22 cellular contexts compared by ENCODE assay signal in genomic region chr19:40700083-40700482, GRCh38. TPM values are rescaled to one million over a fixed set of nuclear protein-coding genes. Genes with fewer than 3 reads are reported as not detected.
DNase-seq lines count a peak whose midpoint lies in the region; ATAC-seq, FAIRE-seq and TF ChIP-seq lines count a peak whose summit lies in the region.
"Had no signal": no experiment of that assay in that cellular context is flagged by ENCODE, and none has a peak within 500 bp of the region (broad histone marks: within the 10 kb centered on the region; RNA-seq: fewer than 3 reads in every experiment).

No MANE protein-coding gene starts in this region.

- no peak for TF ChIP-seq POLR2A in H1 (IDR thresholded peaks at IDR 0.05; ENCODE audit: control extremely low read depth in 1 of 2, low read depth in 2 of 2, low read length in 2 of 2)

- no peak overlapping the region for H2BK5ac ChIP-seq in H1 (ENCODE audit: low read depth, low read length)

- no peak for TF ChIP-seq RAD21 in H1 (IDR thresholded peaks at IDR 0.05 in 1 of 2, conservative IDR thresholded peaks at IDR 0.05 in 1 of 2; ENCODE audit: low read depth in 2 of 2, low read length in 2 of 2)

- no peak overlapping the region for H4K5ac ChIP-seq in H1 (ENCODE audit: insufficient read length, low read depth, low read length)

- ATAC-seq in effector memory CD8-positive, alpha-beta T cell (replicated peaks) = no peak
- no peak for ATAC-seq in natural killer cell treated with Interleukin-12 subunit alpha and Interleukin-12 subunit beta and Interleukin-15 and Interleukin-18, amount 100 ng/mL, for 72 hours
- ATAC-seq: T-cell had no signal

- peaks cover 0 to 6% of the 10 kb centered on the region in 2 experiments for H4K20me1 ChIP-seq in H1 (replicated peaks in 1 of 2; ENCODE audit: control insufficient read depth in 1 of 2, insufficient read depth in 2 of 2, low read length in 2 of 2)
- H4K20me1 ChIP-seq: BLaER1 treated with 17β-estradiol and CSF1 and Interleukin-3, amounts not matched to agents 10 nM and 100 nM had no signal

- no peaks in the 10 kb centered on the region for H3K27me3 ChIP-seq in H7 (ENCODE audit: control insufficient read depth, insufficient read depth, low read length)
- H3K27me3 ChIP-seq in H1 (replicated peaks in 1 of 4; ENCODE audit: control insufficient read depth in 3 of 4, extremely low read depth in 1 of 4, insufficient read depth in 3 of 4, low read length in 3 of 4) = no peaks in the 10 kb centered on the region
- H3K27me3 ChIP-seq: BLaER1 treated with 17β-estradiol and CSF1 and Interleukin-3, amounts not matched to agents 10 nM and 100 nM; SJSA1 had no signal

- no peak overlapping the region for H4K8ac ChIP-seq in H1 (ENCODE audit: extremely low read depth, insufficient read depth, low read length)

- H3K9ac ChIP-seq in H1 (replicated peaks in 1 of 4; ENCODE audit: extremely low read depth in 1 of 4, low read depth in 3 of 4, low read length in 3 of 4) = no peak overlapping the region
- H3K9ac ChIP-seq: BLaER1 treated with 17β-estradiol and CSF1 and Interleukin-3, amounts not matched to agents 10 nM and 100 nM; KMS-11 had no signal

- no peaks in the 10 kb centered on the region for H3K27me3 Mint-ChIP-seq in effector memory CD8-positive, alpha-beta T cell
- H3K27me3 Mint-ChIP-seq in natural killer cell treated with Interleukin-12 subunit alpha and Interleukin-12 subunit beta and Interleukin-15 and Interleukin-18, amount 100 ng/mL, for 72 hours = no peaks in the 10 kb centered on the region
- H3K27me3 Mint-ChIP-seq: CD4-positive, alpha-beta T cell; T-cell had no signal

- no peaks in the 10 kb centered on the region; the same call in 1 of the 2 replicates for H3K23me2 ChIP-seq in H1 (ENCODE audit: low read depth, low read length)

- peaks cover 14% of the 10 kb centered on the region for H3K36me3 ChIP-seq in H7 (replicated peaks; ENCODE audit: control insufficient read depth, insufficient read depth, low read length)
- peaks cover 8 to 27% (median 26%) of the 10 kb centered on the region in 4 experiments; a peak in 7 of 8 replicates for H3K36me3 ChIP-seq in H1 (ENCODE audit: control insufficient read depth in 2 of 4, insufficient read depth in 4 of 4, low read length in 3 of 4)

- no peak overlapping the region for H3K27ac ChIP-seq in H1 (ENCODE audit: low read depth, low read length)
- H3K27ac ChIP-seq: BLaER1 treated with 17β-estradiol and CSF1 and Interleukin-3, amounts not matched to agents 10 nM and 100 nM; KMS-11; PC-9; SJSA1 had no signal

- peaks cover 0 to 3% of the 10 kb centered on the region in 2 donors for H3K4me1 Mint-ChIP-seq in effector memory CD8-positive, alpha-beta T cell (ENCODE audit: low read depth in 2 of 2)
- peaks cover 0 to 3% of the 10 kb centered on the region in 2 donors for H3K4me1 Mint-ChIP-seq in natural killer cell treated with Interleukin-12 subunit alpha and Interleukin-12 subunit beta and Interleukin-15 and Interleukin-18, amount 100 ng/mL, for 72 hours (ENCODE audit: low read depth in 2 of 2)
- H3K4me1 Mint-ChIP-seq: T-cell had no signal

- POLR2A ChIA-PET in H1 (lab: Charles Lee; ENCODE audit: partially characterized antibody) = interaction anchor here (0.8 to 1.4 kb wide), 7 partner anchors 9 to 53 kb away, joined by 3 to 6 read pairs (median 3); partner anchors contain the start of genes COQ8B, ITPKC and NUMBL

- no peak overlapping the region for H2BK12ac ChIP-seq in H1 (ENCODE audit: low read depth, low read length)

- peaks cover 15% of the 10 kb centered on the region for H3K36me3 Mint-ChIP-seq in effector memory CD8-positive, alpha-beta T cell (ENCODE audit: insufficient read depth)
- peaks cover 7% of the 10 kb centered on the region for H3K36me3 Mint-ChIP-seq in natural killer cell treated with Interleukin-12 subunit alpha and Interleukin-12 subunit beta and Interleukin-15 and Interleukin-18, amount 100 ng/mL, for 72 hours

- no peak overlapping the region for H3K27ac Mint-ChIP-seq in effector memory CD8-positive, alpha-beta T cell
- H3K27ac Mint-ChIP-seq in natural killer cell treated with Interleukin-12 subunit alpha and Interleukin-12 subunit beta and Interleukin-15 and Interleukin-18, amount 100 ng/mL, for 72 hours = no peak overlapping the region
- H3K27ac Mint-ChIP-seq: CD4-positive, alpha-beta T cell; T-cell had no signal

- H3K14ac ChIP-seq in H1 (ENCODE audit: insufficient read length) = no peak overlapping the region

- H3K4me3 ChIP-seq in H7 (ENCODE audit: insufficient read depth, low read depth, low read length) (no peak overlapping the region), H1 (ENCODE audit: extremely low read depth in 1 of 4, insufficient read depth in 2 of 4, low read depth in 3 of 4, low read length in 4 of 4) (no peak overlapping the region)
- H3K4me3 ChIP-seq: BLaER1 treated with 17β-estradiol and CSF1 and Interleukin-3, amounts not matched to agents 10 nM and 100 nM; HAP-1; PC-9; SJSA1 had no signal

- FAIRE-seq in H1 (lab: Jason Lieb, UNC) = no peak
- FAIRE-seq: A204.1, D721Med, GM19239 had no signal

- H2AK5ac ChIP-seq in H1 (ENCODE audit: low read depth, low read length) = no peak overlapping the region

- no peak overlapping the region for H2BK120ac ChIP-seq in H1 (replicated peaks; ENCODE audit: low read depth, low read length)

- peaks cover 0 to 4% (median 1%) of the 10 kb centered on the region in 4 experiments; a peak in 5 of 7 replicates for H3K4me1 ChIP-seq in H1 (replicated peaks in 1 of 4; ENCODE audit: control insufficient read depth in 3 of 4, insufficient read depth in 4 of 4, low read length in 3 of 4)
- H3K4me1 ChIP-seq: HAP-1, SJSA1 had no signal

- H2BK20ac ChIP-seq in H1 (ENCODE audit: low read length) = no peak overlapping the region

- H3K4me3 Mint-ChIP-seq in effector memory CD8-positive, alpha-beta T cell = no peak overlapping the region
- no peak overlapping the region for H3K4me3 Mint-ChIP-seq in natural killer cell treated with Interleukin-12 subunit alpha and Interleukin-12 subunit beta and Interleukin-15 and Interleukin-18, amount 100 ng/mL, for 72 hours
- H3K4me3 Mint-ChIP-seq: CD4-positive, alpha-beta T cell; T-cell had no signal

- no peak overlapping the region for H2BK15ac ChIP-seq in H1 (ENCODE audit: low read length)

- H3K79me2 ChIP-seq in H1 (ENCODE audit: control insufficient read depth in 1 of 2, insufficient read depth in 2 of 2, low read length in 2 of 2) = no peaks in the 10 kb centered on the region

- no peak overlapping the region for H3K18ac ChIP-seq in H1 (ENCODE audit: extremely low read depth, low read length)

- DNase-seq in H7 (peak; percentile 35), H1 (ENCODE audit: low read depth in 1 of 2, low spot score in 2 of 2) (no peak)
- no peak for DNase-seq in effector memory CD8-positive, alpha-beta T cell
- no peak for DNase-seq in natural killer cell treated with Interleukin-12 subunit alpha and Interleukin-12 subunit beta and Interleukin-15 and Interleukin-18, amount 100 ng/mL, for 72 hours (ENCODE audit: low spot score)
- DNase-seq: CD4-positive, alpha-beta T cell; IMR-90; NCI-H1048; NCI-H1417; NCI-H1694; NCI-H2029 treated with DMSO at 0.1 percent for 48 hours; NCI-H446 treated with DMSO at 0.1 percent for 48 hours; NCI-H526; PC-9; Right ventricle myocardium superior; T-cell had no signal

- no peaks in the 10 kb centered on the region for H3K9me3 ChIP-seq in H1 (ENCODE audit: insufficient read depth in 2 of 2, low read depth in 1 of 2, low read length in 1 of 2)
- H3K9me3 ChIP-seq: BLaER1 treated with 17β-estradiol and CSF1 and Interleukin-3, amounts not matched to agents 10 nM and 100 nM; HAP-1; SJSA1 had no signal

- no peak for TF ChIP-seq EP300 in H1 (IDR thresholded peaks at IDR 0.05; ENCODE audit: borderline replicate concordance in 1 of 2, low read depth in 2 of 2, low read length in 2 of 2)

- CTCF ChIA-PET in H1 (lab: Charles Lee; ENCODE audit: partially characterized antibody) = interaction anchor here (1.0 to 4.0 kb wide), 5 partner anchors 11 to 43 kb away, joined by 3 to 23 read pairs (median 5); no protein-coding TSS in a partner anchor

- peaks cover 3% of the 10 kb centered on the region; the same call in 1 of the 2 replicates for H3K79me1 ChIP-seq in H1 (ENCODE audit: low read depth, low read length)

- no peak overlapping the region for H2AFZ ChIP-seq in H1 (ENCODE audit: low read length)
- H2AFZ ChIP-seq: PC-9 had no signal

- H3K9me3 Mint-ChIP-seq in effector memory CD8-positive, alpha-beta T cell = no peaks in the 10 kb centered on the region
- no peaks in the 10 kb centered on the region for H3K9me3 Mint-ChIP-seq in natural killer cell treated with Interleukin-12 subunit alpha and Interleukin-12 subunit beta and Interleukin-15 and Interleukin-18, amount 100 ng/mL, for 72 hours
- H3K9me3 Mint-ChIP-seq: CD4-positive, alpha-beta T cell; T-cell had no signal

- H3K56ac ChIP-seq in H1 (replicated peaks; ENCODE audit: insufficient read length, low read depth, low read length) = no peak overlapping the region

- H4K91ac ChIP-seq in H1 (replicated peaks; ENCODE audit: insufficient read length, low read length) = peak overlapping the region; percentile 17

- H3K4me2 ChIP-seq in H1 (ENCODE audit: insufficient read depth in 1 of 2, low read depth in 2 of 2, low read length in 2 of 2) = no peak overlapping the region
- H3K4me2 ChIP-seq: BLaER1 treated with 17β-estradiol and CSF1 and Interleukin-3, amounts not matched to agents 10 nM and 100 nM; KMS-11; PC-9 had no signal

- no peak for TF ChIP-seq CTCF in H1 (IDR thresholded peaks at IDR 0.05; ENCODE audit: control extremely low read depth in 1 of 3, insufficient read depth in 1 of 3, low read depth in 1 of 3, low read length in 3 of 3)

- no peak overlapping the region for H3K23ac ChIP-seq in H1 (ENCODE audit: insufficient read length)

- 88% methylated on average over 8 of the region's 9 CpGs; no CpG with 5 or more reads in 1 of the 2 experiments for WGBS in H1 (ENCODE audit: extremely low coverage in 1 of 2, insufficient coverage in 1 of 2, insufficient read length in 1 of 2, insufficient replicate concordance in 2 of 2, low coverage in 1 of 2, low lambda C conversion rate in 2 of 2, missing lambda C conversion rate in 1 of 2), 2 experiments

- H3K4ac ChIP-seq in H1 (replicated peaks; ENCODE audit: insufficient read length, low read depth, low read length) = no peak overlapping the region

RNA-seq across cellular contexts. Expression of gene NUMBL, which starts 9.6 kb away (rescaled TPM):
- total RNA-seq in H7 (2014; rRNA removed; shearing (Covaris generic)) = 18.3 and 23.1 TPM in 2 replicates
- 24.8 and 29.4 TPM in 2 replicates for total RNA-seq in H1 (2021; fragmentation: NEBNext Ultra II Directional; extraction: Animal tissue kit (Norgen Biotek cat#: 25700))
- polyA plus RNA-seq in H1 (2011; rRNA removed) = 13.5 and 20.0 TPM in 2 replicates
- polyA plus RNA-seq in H1 (2011; cell fraction: cytosol; rRNA removed) = 10.3 TPM
- polyA plus RNA-seq in H1 (2011; cell fraction: nucleus; rRNA removed) = 22.0 TPM
- 7.0 to 14.8 TPM (median 13.2 TPM) in 4 replicates for polyA plus RNA-seq in H1 (2012, experiment 1 of 2)
- polyA plus RNA-seq in H1 (2012, experiment 2 of 2) = 9.5 TPM
- 11.1 TPM for polyA plus RNA-seq in H1 (2013, experiment 1 of 2)
- 10.7 TPM for polyA plus RNA-seq in H1 (2013, experiment 2 of 2)
- 9.9 and 10.0 TPM in 2 replicates for polyA minus RNA-seq in H1 (2011; rRNA and poly(A)+ RNA removed)
- 6.8 TPM for polyA minus RNA-seq in H1 (2011; cell fraction: cytosol; rRNA and poly(A)+ RNA removed)
- polyA minus RNA-seq in H1 (2011; cell fraction: nucleus; rRNA and poly(A)+ RNA removed) = 14.0 TPM
- total RNA-seq in natural killer cell treated with Interleukin-12 subunit alpha and Interleukin-12 subunit beta and Interleukin-15 and Interleukin-18, amount 100 ng/mL, for 72 hours = 10 to 100 TPM in 1 of 2 donors, 1 to 10 TPM in 1; 6.6 to 13.9 TPM

RNA-seq across cellular contexts. Expression of gene COQ8B, which starts 16.6 kb away (rescaled TPM):
- 73.8 and 82.7 TPM in 2 replicates for total RNA-seq in H7 (2014; rRNA removed; shearing (Covaris generic))
- total RNA-seq in H1 (2021; fragmentation: NEBNext Ultra II Directional; extraction: Animal tissue kit (Norgen Biotek cat#: 25700)) = 39.3 and 41.7 TPM in 2 replicates
- 46.1 and 67.6 TPM in 2 replicates for polyA plus RNA-seq in H1 (2011; rRNA removed)
- 51.7 TPM for polyA plus RNA-seq in H1 (2011; cell fraction: cytosol; rRNA removed)
- polyA plus RNA-seq in H1 (2011; cell fraction: nucleus; rRNA removed) = 116 TPM
- 20.5 to 45.8 TPM (median 40.6 TPM) in 4 replicates for polyA plus RNA-seq in H1 (2012, experiment 1 of 2)
- 48.3 TPM for polyA plus RNA-seq in H1 (2012, experiment 2 of 2)
- polyA plus RNA-seq in H1 (2013, experiment 1 of 2) = 22.4 TPM
- polyA plus RNA-seq in H1 (2013, experiment 2 of 2) = 20.3 TPM
- 25.9 and 28.6 TPM in 2 replicates for polyA minus RNA-seq in H1 (2011; rRNA and poly(A)+ RNA removed)
- 24.7 TPM for polyA minus RNA-seq in H1 (2011; cell fraction: cytosol; rRNA and poly(A)+ RNA removed)
- 35.4 TPM for polyA minus RNA-seq in H1 (2011; cell fraction: nucleus; rRNA and poly(A)+ RNA removed)
- total RNA-seq in natural killer cell treated with Interleukin-12 subunit alpha and Interleukin-12 subunit beta and Interleukin-15 and Interleukin-18, amount 100 ng/mL, for 72 hours = 10 to 100 TPM; 28.7 to 41.7 TPM

RNA-seq across cellular contexts. Expression of gene ITPKC, which starts 16.8 kb away (rescaled TPM):
- 10.5 and 14.0 TPM in 2 replicates for total RNA-seq in H7 (2014; rRNA removed; shearing (Covaris generic))
- 8.9 and 9.5 TPM in 2 replicates for total RNA-seq in H1 (2021; fragmentation: NEBNext Ultra II Directional; extraction: Animal tissue kit (Norgen Biotek cat#: 25700))
- polyA plus RNA-seq in H1 (2011; rRNA removed) = 5.2 and 7.8 TPM in 2 replicates
- polyA plus RNA-seq in H1 (2011; cell fraction: cytosol; rRNA removed) = 7.0 TPM
- polyA plus RNA-seq in H1 (2011; cell fraction: nucleus; rRNA removed) = 12.2 TPM
- polyA plus RNA-seq in H1 (2012, experiment 1 of 2) = 6.0 to 9.0 TPM (median 8.9 TPM) in 4 replicates
- polyA plus RNA-seq in H1 (2012, experiment 2 of 2) = 8.4 TPM
- polyA plus RNA-seq in H1 (2013, experiment 1 of 2) = 3.4 TPM
- polyA plus RNA-seq in H1 (2013, experiment 2 of 2) = 3.4 TPM
- polyA minus RNA-seq in H1 (2011; rRNA and poly(A)+ RNA removed) = 8.5 and 11.8 TPM in 2 replicates
- 6.2 TPM for polyA minus RNA-seq in H1 (2011; cell fraction: cytosol; rRNA and poly(A)+ RNA removed)
- 7.3 TPM for polyA minus RNA-seq in H1 (2011; cell fraction: nucleus; rRNA and poly(A)+ RNA removed)
- total RNA-seq in natural killer cell treated with Interleukin-12 subunit alpha and Interleukin-12 subunit beta and Interleukin-15 and Interleukin-18, amount 100 ng/mL, for 72 hours = 10 to 100 TPM in 1 of 2 donors, 1 to 10 TPM in 1; 9.0 to 10.3 TPM

RNA-seq across cellular contexts. Expression of gene ACTMAP, which starts 50.2 kb away (rescaled TPM):
- 3.1 and 4.7 TPM in 2 replicates for total RNA-seq in H7 (2014; rRNA removed; shearing (Covaris generic))
- 24.8 and 26.5 TPM in 2 replicates for total RNA-seq in H1 (2021; fragmentation: NEBNext Ultra II Directional; extraction: Animal tissue kit (Norgen Biotek cat#: 25700))
- 24.1 and 30.3 TPM in 2 replicates for polyA plus RNA-seq in H1 (2011; rRNA removed)
- polyA plus RNA-seq in H1 (2011; cell fraction: cytosol; rRNA removed) = 15.6 TPM
- 50.3 TPM for polyA plus RNA-seq in H1 (2011; cell fraction: nucleus; rRNA removed)
- 25.7 to 38.2 TPM (median 32.4 TPM) in 4 replicates for polyA plus RNA-seq in H1 (2012, experiment 1 of 2)
- polyA plus RNA-seq in H1 (2012, experiment 2 of 2) = 21.4 TPM
- 16.8 TPM for polyA plus RNA-seq in H1 (2013, experiment 1 of 2)
- 15.6 TPM for polyA plus RNA-seq in H1 (2013, experiment 2 of 2)
- 10.9 and 13.6 TPM in 2 replicates for polyA minus RNA-seq in H1 (2011; rRNA and poly(A)+ RNA removed)
- 18.9 TPM for polyA minus RNA-seq in H1 (2011; cell fraction: cytosol; rRNA and poly(A)+ RNA removed)
- polyA minus RNA-seq in H1 (2011; cell fraction: nucleus; rRNA and poly(A)+ RNA removed) = 10.9 TPM
- total RNA-seq in natural killer cell treated with Interleukin-12 subunit alpha and Interleukin-12 subunit beta and Interleukin-15 and Interleukin-18, amount 100 ng/mL, for 72 hours = 10 to 100 TPM; 10.9 to 16.6 TPM

RNA-seq across cellular contexts. Expression of gene SNRPA, which starts 50.9 kb away (rescaled TPM):
- total RNA-seq in H7 (2014; rRNA removed; shearing (Covaris generic)) = 440 and 502 TPM in 2 replicates
- 201 and 220 TPM in 2 replicates for total RNA-seq in H1 (2021; fragmentation: NEBNext Ultra II Directional; extraction: Animal tissue kit (Norgen Biotek cat#: 25700))
- 202 and 283 TPM in 2 replicates for polyA plus RNA-seq in H1 (2011; rRNA removed)
- polyA plus RNA-seq in H1 (2011; cell fraction: cytosol; rRNA removed) = 244 TPM
- polyA plus RNA-seq in H1 (2011; cell fraction: nucleus; rRNA removed) = 580 TPM
- polyA plus RNA-seq in H1 (2012, experiment 1 of 2) = 183 to 289 TPM (median 274 TPM) in 4 replicates
- 187 TPM for polyA plus RNA-seq in H1 (2012, experiment 2 of 2)
- 254 TPM for polyA plus RNA-seq in H1 (2013, experiment 1 of 2)
- polyA plus RNA-seq in H1 (2013, experiment 2 of 2) = 247 TPM
- 310 and 364 TPM in 2 replicates for polyA minus RNA-seq in H1 (2011; rRNA and poly(A)+ RNA removed)
- polyA minus RNA-seq in H1 (2011; cell fraction: cytosol; rRNA and poly(A)+ RNA removed) = 247 TPM
- polyA minus RNA-seq in H1 (2011; cell fraction: nucleus; rRNA and poly(A)+ RNA removed) = 135 TPM
- total RNA-seq in natural killer cell treated with Interleukin-12 subunit alpha and Interleukin-12 subunit beta and Interleukin-15 and Interleukin-18, amount 100 ng/mL, for 72 hours = 100 to 1,000 TPM in 1 of 2 donors, 10 to 100 TPM in 1; 95.5 to 191 TPM
